In genomic region chr1:78650114-78650513, GRCh38 we compare ENCODE assay signal across 8 cellular contexts. TPM values are rescaled to one million over a fixed set of nuclear protein-coding genes. Genes with fewer than 3 reads are reported as not detected.
DNase-seq lines count a peak whose midpoint lies in the region; ATAC-seq and TF ChIP-seq lines count a peak whose summit lies in the region.

No MANE protein-coding gene starts in this region.

- DNase-seq in activated naive CD4-positive, alpha-beta T cell treated with Interleukin-2 at 50 U/mL for 16 hours = no peak
- DNase-seq in right lobe of liver (no peak), uterus (no peak), HUDEP-2 (lab: John Stamatoyannopoulos, UW; ENCODE audit: unreplicated experiment in 76 of 76) (no peak), NCI-H146 (lab: John Stamatoyannopoulos, UW) (no peak)

- no peak for TF ChIP-seq POLR2A in right lobe of liver (IDR thresholded peaks at IDR 0.05)
- no peak for TF ChIP-seq POLR2A in uterus (IDR thresholded peaks at IDR 0.05)

- H3K36me3 ChIP-seq in right lobe of liver (no peaks in the 10 kb centered on the region), uterus (no peaks in the 10 kb centered on the region)

- no peaks in the 10 kb centered on the region for H3K9me3 ChIP-seq in right lobe of liver
- H3K9me3 ChIP-seq in uterus = no peaks in the 10 kb centered on the region

- WGBS in right lobe of liver (ENCODE audit: insufficient coverage, low coverage, low lambda C conversion rate, missing lambda C conversion rate) = 18% methylated on average over 4 of the region's 4 CpGs

- H3K4me3 ChIP-seq in right lobe of liver (peak overlapping the region; percentile 34 to 49 (median 43)), uterus (peak overlapping the region; percentile 12 to 36)

- H3K27ac ChIP-seq in right lobe of liver (peak overlapping the region; percentile 2 to 68 (median 47)), uterus (peak overlapping the region; percentile 64 to 72)

- H3K27me3 Mint-ChIP-seq in activated naive CD4-positive, alpha-beta T cell treated with anti-CD3 and anti-CD28 coated beads, Interleukin-2, amount 50 U/mL, for 24 hours = no peaks in the 10 kb centered on the region
- no peaks in the 10 kb centered on the region for H3K27me3 Mint-ChIP-seq in activated T-helper 17 cell treated with anti-CD3 and anti-CD28 coated beads, Interleukin-2, amount 50 U/mL, for 72 hours

- H3K27me3 ChIP-seq in right lobe of liver = no peaks in the 10 kb centered on the region
- no peaks in the 10 kb centered on the region for H3K27me3 ChIP-seq in uterus

- no peak for TF ChIP-seq CTCF in right lobe of liver (IDR thresholded peaks at IDR 0.05)
- no peak for TF ChIP-seq CTCF in uterus (IDR thresholded peaks at IDR 0.05)

- peaks cover 85% of the 10 kb centered on the region for H3K4me1 Mint-ChIP-seq in activated naive CD4-positive, alpha-beta T cell treated with anti-CD3 and anti-CD28 coated beads, Interleukin-2, amount 50 U/mL, for 24 hours
- H3K4me1 Mint-ChIP-seq in activated T-helper 17 cell treated with anti-CD3 and anti-CD28 coated beads, Interleukin-2, amount 50 U/mL, for 72 hours = peaks cover 36% of the 10 kb centered on the region

- peak overlapping the region; percentile 87 for H3K27ac Mint-ChIP-seq in activated naive CD4-positive, alpha-beta T cell treated with anti-CD3 and anti-CD28 coated beads, Interleukin-2, amount 50 U/mL, for 24 hours
- peak overlapping the region; percentile 89 for H3K27ac Mint-ChIP-seq in activated T-helper 17 cell treated with anti-CD3 and anti-CD28 coated beads, Interleukin-2, amount 50 U/mL, for 72 hours

- peaks cover 12% of the 10 kb centered on the region for H3K36me3 Mint-ChIP-seq in activated naive CD4-positive, alpha-beta T cell treated with anti-CD3 and anti-CD28 coated beads, Interleukin-2, amount 50 U/mL, for 24 hours
- peaks cover 12% of the 10 kb centered on the region for H3K36me3 Mint-ChIP-seq in activated T-helper 17 cell treated with anti-CD3 and anti-CD28 coated beads, Interleukin-2, amount 50 U/mL, for 72 hours (ENCODE audit: low read depth)

- no peak for ATAC-seq in activated T-helper 17 cell treated with anti-CD3 and anti-CD28 coated beads, Interleukin-2, amount 50 U/mL, for 72 hours (replicated peaks)
- ATAC-seq in right lobe of liver (peak; percentile 39 to 53 (median 46)), HG03520 (IDR thresholded peaks at IDR 0.05; ENCODE audit: unreplicated experiment) (no peak)

- H3K4me3 Mint-ChIP-seq in activated naive CD4-positive, alpha-beta T cell treated with anti-CD3 and anti-CD28 coated beads, Interleukin-2, amount 50 U/mL, for 24 hours = peak overlapping the region; percentile 92
- H3K4me3 Mint-ChIP-seq in activated T-helper 17 cell treated with anti-CD3 and anti-CD28 coated beads, Interleukin-2, amount 50 U/mL, for 72 hours = peak overlapping the region; percentile 91

- H3K4me1 ChIP-seq in right lobe of liver = no peaks in the 10 kb centered on the region
- H3K4me1 ChIP-seq in uterus = no peaks in the 10 kb centered on the region

- H3K9me3 Mint-ChIP-seq in activated naive CD4-positive, alpha-beta T cell treated with anti-CD3 and anti-CD28 coated beads, Interleukin-2, amount 50 U/mL, for 24 hours = peaks cover 9% of the 10 kb centered on the region
- peaks cover 11% of the 10 kb centered on the region for H3K9me3 Mint-ChIP-seq in activated T-helper 17 cell treated with anti-CD3 and anti-CD28 coated beads, Interleukin-2, amount 50 U/mL, for 72 hours

- intact Hi-C loops in right lobe of liver (cut with DNase I) (no loop called here), uterus (cut with DNase I; ENCODE audit: low total_unique reads) (no loop called here)

RNA-seq across cellular contexts. Expression of gene IFI44, which starts 0.5 kb away (rescaled TPM):
- total RNA-seq in activated T-helper 17 cell treated with anti-CD3 and anti-CD28 coated beads, Interleukin-2, amount 50 U/mL, for 72 hours = 10 to 100 TPM; 22.8 to 25.8 TPM
- total RNA-seq in right lobe of liver = 10 to 100 TPM in 2 of 6 experiments, 1 to 10 TPM in 4; 5.6 to 12.0 (median 9.8) TPM
- total RNA-seq in uterus = 10 to 100 TPM; 10.6 to 77.1 (median 47.7) TPM

RNA-seq across cellular contexts. Expression of gene IFI44L, which starts 29.9 kb away (rescaled TPM):
- total RNA-seq in activated T-helper 17 cell treated with anti-CD3 and anti-CD28 coated beads, Interleukin-2, amount 50 U/mL, for 72 hours = 1 to 10 TPM; 3.4 to 4.1 TPM
- 1 to 10 TPM in 5 of 6 experiments, under 1 TPM in 1; 0.49 to 3.1 (median 1.7) TPM for total RNA-seq in right lobe of liver
- total RNA-seq in uterus = 10 to 100 TPM in 2 of 4 donors, 1 to 10 TPM in 2; 3.8 to 60.2 (median 17.3) TPM

Comparison
In these comparisons a context has a peak if more than half of its experiments do, and no peak if none do; other contexts are left out.
1. ATAC-seq: peak in right lobe of liver (4 of 4); none in activated T-helper 17 cell treated with anti-CD3 and anti-CD28 coated beads, Interleukin-2, amount 50 U/mL, for 72 hours (single experiment) and HG03520 (single experiment).